In genomic region chr18:40493316-40493715, GRCh38 we compare ENCODE assay signal across 8 cellular contexts.
"Had no signal": no experiment of that assay in that cellular context is flagged by ENCODE, and none has a peak within 500 bp of the region (broad histone marks: within the 10 kb centered on the region; RNA-seq: fewer than 3 reads in every experiment).

No MANE protein-coding gene starts in this region.

- DNase-seq: GDM1, GF-D8 had no signal

- H3K4me3 ChIP-seq: GM12878 had no signal

- FAIRE-seq: G401.6, GM12878, GM12891, GM12892, GM18507, GM19239 had no signal

- ATAC-seq: GM12878 had no signal
